21 cellular contexts compared by ENCODE assay signal in the genomic region with DNA sequence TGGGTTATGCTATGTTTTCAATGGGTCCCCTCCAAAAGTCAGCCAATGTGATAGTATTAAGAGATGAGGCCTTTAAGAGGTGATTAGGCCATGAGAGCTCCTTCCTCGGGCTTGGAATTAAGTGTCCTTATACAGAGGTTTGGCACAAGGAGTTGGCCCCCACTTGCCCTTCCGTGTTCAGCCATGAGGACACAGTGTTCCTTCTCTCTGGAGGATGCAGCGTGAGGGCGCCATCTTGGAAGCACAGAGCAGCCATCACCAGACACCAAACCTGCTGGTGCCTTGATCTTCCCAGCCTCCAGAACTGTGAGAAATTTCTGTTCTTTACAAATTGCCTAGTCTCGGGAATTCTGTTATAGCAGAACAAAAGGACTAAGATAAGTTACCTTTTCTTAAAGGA. TPM values are rescaled to one million over a fixed set of nuclear protein-coding genes. Genes with fewer than 3 reads are reported as not detected.
"Had no signal": no experiment of that assay in that cellular context is flagged by ENCODE, and none has a peak within 500 bp of the region (broad histone marks: within the 10 kb centered on the region; RNA-seq: fewer than 3 reads in every experiment).

No MANE protein-coding gene starts in this region.

- ATAC-seq: effector memory CD8-positive, alpha-beta T cell; foreskin keratinocyte; left lobe of liver; naive thymus-derived CD4-positive, alpha-beta T cell; right lobe of liver; stimulated activated naive B cell treated with anti-CD40 and anti-IgM and Interleukin-4, amounts not matched to agents 10 μg/mL and 1 μg/mL and 100 μg/mL, for 72 hours; stimulated activated naive CD8-positive, alpha-beta T cell treated with anti-CD3 and anti-CD28 coated beads, Interleukin-15, amount 100 ng/mL, for 72 hours had no signal

- H3K9me3 ChIP-seq: prostate gland, right lobe of liver had no signal

- H3K4me3 ChIP-seq: prostate gland, right lobe of liver, skin epidermis had no signal

- H3K27me3 ChIP-seq: right lobe of liver had no signal

- H3K9ac ChIP-seq: parathyroid adenoma had no signal

- H3K79me2 ChIP-seq: parathyroid adenoma had no signal

- DNase-seq: effector memory CD8-positive, alpha-beta T cell; foreskin keratinocyte; head of caudate nucleus; hippocampal formation; islet precursor cell; mammary epithelial cell; naive thymus-derived CD4-positive, alpha-beta T cell; nephron progenitor cell; right lobe of liver; stimulated activated CD4-positive, alpha-beta T cell treated with anti-CD3 and anti-CD28 coated beads, Interleukin-2, amount 100 ng/mL, for 24 hours; stimulated activated CD4-positive, alpha-beta T cell treated with anti-CD3 and anti-CD28 coated beads, Interleukin-4, amount 100 ng/mL, for 4 hours; stimulated activated naive B cell treated with anti-CD40 and anti-IgM and Interleukin-4, amounts not matched to agents 10 μg/mL and 1 μg/mL and 100 μg/mL, for 72 hours; stimulated activated naive CD8-positive, alpha-beta T cell treated with anti-CD3 and anti-CD28 coated beads, Interleukin-15, amount 100 ng/mL, for 72 hours had no signal

- H3K4me1 ChIP-seq: foreskin keratinocyte had no signal

- H3K36me3 ChIP-seq: prostate gland, right lobe of liver had no signal

- H3K27ac ChIP-seq: foreskin keratinocyte, right lobe of liver had no signal

RNA-seq across cellular contexts. Expression of a gene that starts 26.9 kb away (rescaled TPM):
- total RNA-seq: foreskin keratinocyte; lower leg skin; mononuclear cell; naive thymus-derived CD4-positive, alpha-beta T cell; renal cortical epithelial cell had no signal
- polyA plus RNA-seq: foreskin keratinocyte; mammary epithelial cell; naive thymus-derived CD4-positive, alpha-beta T cell had no signal

RNA-seq across cellular contexts. Expression of a gene that starts 53.8 kb away (rescaled TPM):
- total RNA-seq: epithelial cell of proximal tubule, foreskin keratinocyte, renal cortical epithelial cell had no signal
- polyA plus RNA-seq: foreskin keratinocyte had no signal
